In the genomic region with DNA sequence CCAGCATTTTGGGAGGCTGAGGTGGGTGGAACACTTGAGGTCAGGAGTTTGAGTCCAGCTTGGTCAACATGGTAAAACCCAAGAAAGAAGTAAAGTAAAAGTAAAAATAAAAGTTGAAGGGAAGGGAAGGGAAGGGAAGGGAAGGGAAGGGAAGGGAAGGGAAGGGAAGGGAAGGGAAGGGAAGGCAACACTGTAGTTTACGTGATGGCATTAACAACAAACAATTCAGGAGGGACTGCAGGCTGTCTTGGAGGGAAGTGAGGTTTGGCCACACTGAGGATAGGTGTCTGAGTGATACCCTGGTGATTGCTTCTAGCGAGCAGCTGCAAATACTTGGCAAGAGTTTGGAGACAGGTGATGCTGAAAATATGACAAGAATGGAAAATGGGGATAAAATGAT, we compare ENCODE assay signal across 27 cellular contexts.
DNase-seq lines count a peak whose midpoint lies in the region; ATAC-seq, FAIRE-seq and TF ChIP-seq lines count a peak whose summit lies in the region.
"Had no signal": no experiment of that assay in that cellular context is flagged by ENCODE, and none has a peak within 500 bp of the region (broad histone marks: within the 10 kb centered on the region; RNA-seq: fewer than 3 reads in every experiment).

No MANE protein-coding gene starts in this region.

- ATAC-seq in HepG2 (no peak), right lobe of liver (no peak), K562 (no peak), heart left ventricle (no peak)
- ATAC-seq in stimulated activated naive B cell treated with anti-CD40 and anti-IgM and Interleukin-4, amounts not matched to agents 10 μg/mL and 1 μg/mL and 100 μg/mL, for 72 hours (replicated peaks): no peak
- ATAC-seq: A549; CD8-positive, alpha-beta T cell; GM12878 had no signal

- TF ChIP-seq CTCF in HepG2 (CRISPR knock-in tag; IDR thresholded peaks at IDR 0.05) (no peak), right lobe of liver (IDR thresholded peaks at IDR 0.05) (no peak), K562 (IDR thresholded peaks at IDR 0.05 in 2 of 3, conservative IDR thresholded peaks at IDR 0.05 in 1 of 3; ENCODE audit: insufficient read depth in 2 of 3, low read depth in 1 of 3, low read length in 3 of 3) (no peak), heart left ventricle (IDR thresholded peaks at IDR 0.05) (no peak)

- H2AFZ ChIP-seq in HepG2 (ENCODE audit: low read length): no peak overlapping the region
- H2AFZ ChIP-seq in K562 (ENCODE audit: low read depth, low read length): no peak overlapping the region

- H3K27ac Mint-ChIP-seq in stimulated activated naive B cell treated with anti-CD40 and anti-IgM and Interleukin-4, amounts not matched to agents 10 μg/mL and 1 μg/mL and 100 μg/mL, for 72 hours: peak overlapping the region; percentile 4
- H3K27ac Mint-ChIP-seq: B cell; CD4-positive, alpha-beta T cell; CD8-positive, alpha-beta T cell had no signal

- in situ Hi-C loops in HepG2 (cut with HindIII; ENCODE audit: extremely low pct_ligation_motif_present, low pct_unique_long_range_greater_than_20kb) (no loop called here), K562 (cut with MboI) (no loop called here)

- peak overlapping the region in 1 of 2 donors; percentile 2 for H3K4me3 Mint-ChIP-seq in stimulated activated naive B cell treated with anti-CD40 and anti-IgM and Interleukin-4, amounts not matched to agents 10 μg/mL and 1 μg/mL and 100 μg/mL, for 72 hours
- H3K4me3 Mint-ChIP-seq: B cell; CD4-positive, alpha-beta T cell; CD8-positive, alpha-beta T cell had no signal

- no TSS peak for BruUV-seq in HepG2 (replicated peaks; lab: Mats Ljungman, UMichigan)
- no TSS peak for BruUV-seq in K562 (replicated peaks; lab: Mats Ljungman, UMichigan)

- no peak for TF ChIP-seq RAD21 in HepG2 (CRISPR knock-in tag; IDR thresholded peaks at IDR 0.05)
- TF ChIP-seq RAD21 in K562 (CRISPR knock-in tag; conservative IDR thresholded peaks at IDR 0.05 in 1 of 2, IDR thresholded peaks at IDR 0.05 in 1 of 2): no peak

- no peaks in the 10 kb centered on the region for H3K9me1 ChIP-seq in K562 (ENCODE audit: control insufficient read depth, insufficient read depth, low read length)

- peaks cover 0 to 2% of the 10 kb centered on the region in 2 donors for H3K9me3 Mint-ChIP-seq in stimulated activated naive B cell treated with anti-CD40 and anti-IgM and Interleukin-4, amounts not matched to agents 10 μg/mL and 1 μg/mL and 100 μg/mL, for 72 hours

- no peaks in the 10 kb centered on the region for H3K27me3 Mint-ChIP-seq in stimulated activated naive B cell treated with anti-CD40 and anti-IgM and Interleukin-4, amounts not matched to agents 10 μg/mL and 1 μg/mL and 100 μg/mL, for 72 hours
- H3K27me3 Mint-ChIP-seq: B cell; CD4-positive, alpha-beta T cell had no signal

- TF ChIP-seq EP300 in HepG2 (IDR thresholded peaks at IDR 0.05; ENCODE audit: low read depth in 2 of 2, low read length in 2 of 2) (no peak), HepG2 (CRISPR knock-in tag; IDR thresholded peaks at IDR 0.05; ENCODE audit: borderline replicate concordance) (no peak), K562 (IDR thresholded peaks at IDR 0.05; ENCODE audit: low read length) (no peak)

- H3K36me3 ChIP-seq in HepG2 (replicated peaks in 1 of 2; ENCODE audit: control insufficient read depth in 1 of 2, insufficient read depth in 2 of 2, low read length in 2 of 2) (no peaks in the 10 kb centered on the region), right lobe of liver (no peaks in the 10 kb centered on the region), K562 (ENCODE audit: control insufficient read depth, insufficient read depth, low read length) (no peaks in the 10 kb centered on the region), heart left ventricle (no peaks in the 10 kb centered on the region)
- H3K36me3 ChIP-seq: BLaER1 treated with 17β-estradiol and CSF1 and Interleukin-3, amounts not matched to agents 10 nM and 100 nM had no signal

- POLR2A ChIA-PET in HepG2 (lab: Yijun Ruan, JAX): no interaction called here
- POLR2A ChIA-PET in K562 (lab: Yijun Ruan, JAX): interaction anchor here (1.5 kb wide), 1 partner anchor 12 kb away, joined by 3 read pairs; no protein-coding TSS in a partner anchor

- H3K4me2 ChIP-seq in HepG2 (ENCODE audit: low read depth, low read length): no peak overlapping the region
- no peak overlapping the region for H3K4me2 ChIP-seq in K562 (ENCODE audit: insufficient read depth, low read length)
- H3K4me2 ChIP-seq: A549; BLaER1 treated with 17β-estradiol and CSF1 and Interleukin-3, amounts not matched to agents 10 nM and 100 nM had no signal

- H4K20me1 ChIP-seq in HepG2 (ENCODE audit: insufficient read depth, low read length) (no peaks in the 10 kb centered on the region), K562 (replicated peaks; ENCODE audit: control insufficient read depth, insufficient read depth, low read length) (no peaks in the 10 kb centered on the region; the same call in 1 of the 2 replicates)
- H4K20me1 ChIP-seq: BLaER1 treated with 17β-estradiol and CSF1 and Interleukin-3, amounts not matched to agents 10 nM and 100 nM had no signal

- WGBS in HepG2 (ENCODE audit: low lambda C conversion rate): 7% methylated on average over 2 of the region's 2 CpGs
- 52% methylated on average over 2 of the region's 2 CpGs for WGBS in right lobe of liver (ENCODE audit: insufficient coverage, low coverage, low lambda C conversion rate, missing lambda C conversion rate)
- WGBS in K562 (ENCODE audit: insufficient coverage, low coverage, missing lambda C conversion rate): 0% methylated on average over 2 of the region's 2 CpGs
- WGBS in heart left ventricle, 4 donors: 65 to 91% (median 70%) methylated on average over 2 of the region's 2 CpGs

- DNase-seq in HepG2 (ENCODE audit: low spot score) (no peak), right lobe of liver (no peak), K562 (ENCODE audit: extremely low read depth in 1 of 4, low spot score in 3 of 4) (no peak), DMS 273 (lab: John Stamatoyannopoulos, UW; ENCODE audit: unreplicated experiment) (no peak), heart left ventricle (no peak)
- DNase-seq in stimulated activated naive B cell treated with anti-CD40 and anti-IgM and Interleukin-4, amounts not matched to agents 10 μg/mL and 1 μg/mL and 100 μg/mL, for 72 hours: no peak
- DNase-seq: AML-193; Caco-2; Calu3; CD4-positive, alpha-beta T cell; CD8-positive, alpha-beta T cell; DMS 273 treated with DMSO at 0.1 percent for 48 hours; DMS153; DMS53; DMS79; DND-41; EL; GDM1 had no signal

- no peak overlapping the region for H3K9ac ChIP-seq in HepG2 (ENCODE audit: insufficient read depth, low read depth, low read length)
- no peak overlapping the region for H3K9ac ChIP-seq in K562 (ENCODE audit: insufficient read depth in 1 of 2, low read depth in 2 of 2, low read length in 2 of 2)
- H3K9ac ChIP-seq: BLaER1 treated with 17β-estradiol and CSF1 and Interleukin-3, amounts not matched to agents 10 nM and 100 nM had no signal

- H3K27ac ChIP-seq in HepG2 (ENCODE audit: extremely low read length, insufficient read depth, low read length) (no peak overlapping the region), right lobe of liver (no peak overlapping the region), K562 (ENCODE audit: extremely low read depth, low read depth, low read length) (no peak overlapping the region), heart left ventricle (no peak overlapping the region)
- H3K27ac ChIP-seq: 22Rv1; A549; BLaER1 treated with 17β-estradiol and CSF1 and Interleukin-3, amounts not matched to agents 10 nM and 100 nM; C4-2B had no signal

- no peaks in the 10 kb centered on the region for H3K4me1 Mint-ChIP-seq in stimulated activated naive B cell treated with anti-CD40 and anti-IgM and Interleukin-4, amounts not matched to agents 10 μg/mL and 1 μg/mL and 100 μg/mL, for 72 hours
- H3K4me1 Mint-ChIP-seq: B cell had no signal

- H3K4me1 ChIP-seq in HepG2 (ENCODE audit: insufficient read depth, low read length) (no peaks in the 10 kb centered on the region), right lobe of liver (no peaks in the 10 kb centered on the region), K562 (replicated peaks in 1 of 2; ENCODE audit: control insufficient read depth in 2 of 2, insufficient read depth in 2 of 2, low read length in 2 of 2) (no peaks in the 10 kb centered on the region), heart left ventricle (no peaks in the 10 kb centered on the region)
- H3K4me1 ChIP-seq: A549; BLaER1 treated with 17β-estradiol and CSF1 and Interleukin-3, amounts not matched to agents 10 nM and 100 nM; Caco-2 had no signal

- CTCF ChIA-PET in HepG2 (lab: Yijun Ruan, JAX; ENCODE audit: low intra/inter-chr PET ratio, low total read pairs) (no interaction called here), K562 (lab: Yijun Ruan, JAX; ENCODE audit: low intra/inter-chr PET ratio) (no interaction called here)

- intact Hi-C loops in HepG2 (cut with micrococcal nuclease; ENCODE audit: unreplicated experiment) (no loop called here), right lobe of liver (cut with DNase I) (no loop called here), K562 (cut with micrococcal nuclease) (no loop called here), heart left ventricle (cut with DNase I) (no loop called here)

- FAIRE-seq in HepG2 (lab: Jason Lieb, UNC): no peak
- FAIRE-seq in K562 (lab: Jason Lieb, UNC): no peak
- FAIRE-seq: A549, D721Med, GM12878, GM12892, GM18507 had no signal

- no peak for TF ChIP-seq POLR2A in HepG2 (IDR thresholded peaks at IDR 0.05; ENCODE audit: insufficient read depth in 1 of 2, low read depth in 2 of 2, low read length in 2 of 2)
- TF ChIP-seq POLR2A in right lobe of liver (IDR thresholded peaks at IDR 0.05): no peak
- no peak for TF ChIP-seq POLR2A in K562 (conservative IDR thresholded peaks at IDR 0.05)
- no peak for TF ChIP-seq POLR2A in heart left ventricle (IDR thresholded peaks at IDR 0.05)

- H3K36me3 Mint-ChIP-seq in stimulated activated naive B cell treated with anti-CD40 and anti-IgM and Interleukin-4, amounts not matched to agents 10 μg/mL and 1 μg/mL and 100 μg/mL, for 72 hours: no peaks in the 10 kb centered on the region
- H3K36me3 Mint-ChIP-seq: CD8-positive, alpha-beta T cell had no signal

- H3K9me3 ChIP-seq in HepG2 (ENCODE audit: low read length) (no peaks in the 10 kb centered on the region), right lobe of liver (no peaks in the 10 kb centered on the region), K562 (replicated peaks; ENCODE audit: control insufficient read depth, insufficient read depth, low read depth, low read length) (no peaks in the 10 kb centered on the region), heart left ventricle (peaks cover 0 to 3% (median 0%) of the 10 kb centered on the region in 12 donors)
- H3K9me3 ChIP-seq: A549, Caco-2 had no signal

- H3K27me3 ChIP-seq in HepG2 (ENCODE audit: control insufficient read depth in 1 of 2, insufficient read depth in 2 of 2, low read length in 2 of 2): no peaks in the 10 kb centered on the region; a peak in 1 of 5 replicates
- H3K27me3 ChIP-seq in right lobe of liver: no peaks in the 10 kb centered on the region
- no peaks in the 10 kb centered on the region for H3K27me3 ChIP-seq in K562 (ENCODE audit: control insufficient read depth in 2 of 2, insufficient read depth in 2 of 2, low read length in 2 of 2)
- H3K27me3 ChIP-seq in heart left ventricle: no peaks in the 10 kb centered on the region
- H3K27me3 ChIP-seq: BLaER1 treated with 17β-estradiol and CSF1 and Interleukin-3, amounts not matched to agents 10 nM and 100 nM had no signal

- H3K79me2 ChIP-seq in HepG2 (ENCODE audit: insufficient read depth, low read length) (no peaks in the 10 kb centered on the region), K562 (ENCODE audit: control insufficient read depth, insufficient read depth, low read length) (no peaks in the 10 kb centered on the region)

- H3K4me3 ChIP-seq in HepG2 (replicated peaks in 1 of 3; ENCODE audit: insufficient read depth in 1 of 3, low read depth in 2 of 3, low read length in 3 of 3) (no peak overlapping the region), right lobe of liver (no peak overlapping the region), K562 (no peak overlapping the region), heart left ventricle (no peak overlapping the region)
- H3K4me3 ChIP-seq: A549; BLaER1 treated with 17β-estradiol and CSF1 and Interleukin-3, amounts not matched to agents 10 nM and 100 nM; GM12878 had no signal
